16 cellular contexts compared by ENCODE assay signal in the genomic region with DNA sequence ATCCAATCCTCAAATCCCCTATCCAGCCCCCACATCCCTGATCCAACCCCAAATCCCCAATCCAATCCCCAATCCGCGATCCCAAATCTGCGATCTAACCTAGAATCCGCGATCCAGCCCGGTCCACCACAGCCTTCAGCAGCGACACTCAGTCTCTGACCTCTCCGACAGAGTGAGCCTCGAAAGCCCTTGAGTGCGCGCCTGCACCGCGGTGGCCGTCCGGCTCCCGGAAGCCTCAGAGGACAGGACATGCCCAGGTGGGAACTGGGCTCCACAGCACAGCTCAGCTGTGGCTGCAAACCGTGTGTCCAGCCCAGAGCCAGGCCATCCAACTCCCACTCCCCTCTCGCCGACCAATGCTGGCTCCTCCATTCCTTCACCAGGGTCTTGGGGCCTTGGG. TPM values are rescaled to one million over a fixed set of nuclear protein-coding genes. Genes with fewer than 3 reads are reported as not detected.
DNase-seq lines count a peak whose midpoint lies in the region; ATAC-seq and TF ChIP-seq lines count a peak whose summit lies in the region.
"Had no signal": no experiment of that assay in that cellular context is flagged by ENCODE, and none has a peak within 500 bp of the region (broad histone marks: within the 10 kb centered on the region; RNA-seq: fewer than 3 reads in every experiment).

No MANE protein-coding gene starts in this region.

- no peak overlapping the region for H3K9ac ChIP-seq in H9 (ENCODE audit: extremely low read depth, insufficient read length, low read length)

- no peak overlapping the region for H3K4me2 ChIP-seq in H9 (ENCODE audit: insufficient read depth, insufficient read length, low read length)
- H3K4me2 ChIP-seq: A549 had no signal

- intact Hi-C loops in Panc1 (cut with micrococcal nuclease; ENCODE audit: unreplicated experiment) (no loop called here), lower lobe of right lung (cut with DNase I) (no loop called here), thyroid gland (cut with DNase I) (no loop called here)
- intact Hi-C loops in activated CD8-positive, alpha-beta T cell treated with anti-CD3 and anti-CD28 coated beads for 36 hours (cut with micrococcal nuclease) = no loop called here

- H3K14ac ChIP-seq in H9 (ENCODE audit: insufficient read depth, low read length) = no peak overlapping the region

- H4K20me1 ChIP-seq in H9 (ENCODE audit: control insufficient read depth, insufficient read depth, insufficient read length) = no peaks in the 10 kb centered on the region

- H3K4me3 Mint-ChIP-seq in H9 = no peak overlapping the region
- H3K4me3 Mint-ChIP-seq in activated CD8-positive, alpha-beta T cell treated with anti-CD3 and anti-CD28 coated beads for 36 hours = no peak overlapping the region
- H3K4me3 Mint-ChIP-seq: CD4-positive, alpha-beta memory T cell; IgD-negative memory B cell had no signal

- TF ChIP-seq CTCF in Panc1 (IDR thresholded peaks at IDR 0.05) (no peak), lower lobe of right lung (IDR thresholded peaks at IDR 0.05) (no peak), thyroid gland (IDR thresholded peaks at IDR 0.05) (no peak), H9 (conservative IDR thresholded peaks at IDR 0.05) (no peak)
- TF ChIP-seq CTCF in activated CD8-positive, alpha-beta T cell treated with anti-CD3 and anti-CD28 coated beads for 36 hours (IDR thresholded peaks at IDR 0.05) = no peak

- no peak overlapping the region for H2BK15ac ChIP-seq in H9 (ENCODE audit: low read depth, low read length)

- no peak overlapping the region for H3T11ph ChIP-seq in H9 (ENCODE audit: low read length)

- H3K4me3 ChIP-seq in H7 (ENCODE audit: insufficient read depth, low read depth, low read length) (no peak overlapping the region), Panc1 (ENCODE audit: low read depth in 2 of 2, low read length in 2 of 2) (no peak overlapping the region), lower lobe of right lung (peak overlapping the region; percentile 6), thyroid gland (replicated peaks in 1 of 3) (no peak overlapping the region)
- H3K4me3 ChIP-seq: A549 had no signal

- H2AK5ac ChIP-seq in H9 (ENCODE audit: insufficient read length, low read length) = no peak overlapping the region

- H2AFZ ChIP-seq in H9 (ENCODE audit: low read length) = no peak overlapping the region

- no peaks in the 10 kb centered on the region for H3K9me3 Mint-ChIP-seq in H9
- no peaks in the 10 kb centered on the region for H3K9me3 Mint-ChIP-seq in activated CD8-positive, alpha-beta T cell treated with anti-CD3 and anti-CD28 coated beads for 36 hours
- H3K9me3 Mint-ChIP-seq: CD4-positive, alpha-beta memory T cell; IgD-negative memory B cell had no signal

- H3K18ac ChIP-seq in H9 (ENCODE audit: insufficient read length, low read depth, low read length) = no peak overlapping the region

- H3K36me3 Mint-ChIP-seq in H9 (ENCODE audit: insufficient read depth in 1 of 3, low read depth in 3 of 3) = no peaks in the 10 kb centered on the region
- H3K36me3 Mint-ChIP-seq in activated CD8-positive, alpha-beta T cell treated with anti-CD3 and anti-CD28 coated beads for 36 hours (ENCODE audit: low read depth) = no peaks in the 10 kb centered on the region
- H3K36me3 Mint-ChIP-seq: CD4-positive, alpha-beta memory T cell; IgD-negative memory B cell had no signal

- H4K91ac ChIP-seq in H9 (ENCODE audit: insufficient read length, low read depth, low read length) = no peak overlapping the region

- 64 to 65% methylated on average over 19 of the region's 19 CpGs for WGBS in thyroid gland, 2 donors
- no CpG with 5 or more reads among the region's 19 CpGs for WGBS in H9 (ENCODE audit: extremely low coverage, insufficient read length, low lambda C conversion rate)

- H3K4me1 ChIP-seq in Panc1 (ENCODE audit: control insufficient read depth, insufficient read depth, low read length) (no peaks in the 10 kb centered on the region), lower lobe of right lung (no peaks in the 10 kb centered on the region), thyroid gland (peaks cover 8 to 10% of the 10 kb centered on the region in 2 donors), H9 (ENCODE audit: insufficient read depth, low read length) (no peaks in the 10 kb centered on the region)
- H3K4me1 ChIP-seq: A549, BE2C had no signal

- BruUV-seq in Panc1 (replicated peaks; lab: Mats Ljungman, UMichigan) = no TSS peak

- peaks cover 0 to under 1% of the 10 kb centered on the region in 2 experiments; a peak in 1 of 4 replicates for H3K4me1 Mint-ChIP-seq in H9
- H3K4me1 Mint-ChIP-seq in activated CD8-positive, alpha-beta T cell treated with anti-CD3 and anti-CD28 coated beads for 36 hours (ENCODE audit: low read depth) = no peaks in the 10 kb centered on the region
- H3K4me1 Mint-ChIP-seq: CD4-positive, alpha-beta memory T cell; IgD-negative memory B cell had no signal

- no peaks in the 10 kb centered on the region for H3K79me1 ChIP-seq in H9 (ENCODE audit: insufficient read depth, low read depth, low read length, poor library complexity, severe bottlenecking)

- no peak overlapping the region for H2BK20ac ChIP-seq in H9 (ENCODE audit: low read depth, low read length, poor library complexity, severe bottlenecking)

- no peak overlapping the region for H4K8ac ChIP-seq in H9 (replicated peaks; ENCODE audit: insufficient read length, low read depth, low read length)

- no peaks in the 10 kb centered on the region for H3K23me2 ChIP-seq in H9 (ENCODE audit: insufficient read length, low read depth, low read length, poor library complexity, severe bottlenecking)

- H3K27me3 Mint-ChIP-seq in H9 (ENCODE audit: low read depth) = no peaks in the 10 kb centered on the region
- no peaks in the 10 kb centered on the region for H3K27me3 Mint-ChIP-seq in activated CD8-positive, alpha-beta T cell treated with anti-CD3 and anti-CD28 coated beads for 36 hours

- in situ Hi-C loops in Panc1 (cut with HindIII; ENCODE audit: low pct_unique_long_range_greater_than_20kb, low sequenced_read_pairs) = no loop called here

- POLR2A ChIA-PET in Panc1 (lab: Charles Lee) = no interaction called here
- POLR2A ChIA-PET in activated CD8-positive, alpha-beta T cell treated with anti-CD3 and anti-CD28 coated beads for 36 hours (lab: Charles Lee) = no interaction called here

- H3K56ac ChIP-seq in H9 (ENCODE audit: insufficient read length, low read depth, low read length) = no peak overlapping the region

- H2BK120ac ChIP-seq in H9 (ENCODE audit: low read depth, low read length, poor library complexity, severe bottlenecking) = no peak overlapping the region

- no peak overlapping the region for H3K4ac ChIP-seq in H9 (ENCODE audit: low read depth, low read length)

- DNase-seq in H7 (peak; percentile 19), Panc1 (ENCODE audit: low read depth, low spot score) (no peak), lower lobe of right lung (no peak), thyroid gland (peak; percentile 49 to 56), H9 (no peak)
- no peak for DNase-seq in activated CD8-positive, alpha-beta T cell treated with anti-CD3 and anti-CD28 coated beads for 36 hours
- DNase-seq: BE2C; CD4-positive, alpha-beta memory T cell; DMS79 treated with DMSO at 0.1 percent for 48 hours; EL had no signal

- H3K36me3 ChIP-seq in H7 (replicated peaks; ENCODE audit: control insufficient read depth, insufficient read depth, low read length) = no peaks in the 10 kb centered on the region
- H3K36me3 ChIP-seq in Panc1 (ENCODE audit: control insufficient read depth, insufficient read depth, low read length) = no peaks in the 10 kb centered on the region
- no peaks in the 10 kb centered on the region for H3K36me3 ChIP-seq in lower lobe of right lung
- H3K36me3 ChIP-seq in thyroid gland = no peaks in the 10 kb centered on the region
- H3K36me3 ChIP-seq: BE2C had no signal

- H3K23ac ChIP-seq in H9 (ENCODE audit: insufficient read length, low read depth, low read length) = no peak overlapping the region

- no peak for TF ChIP-seq POLR2A in thyroid gland (IDR thresholded peaks at IDR 0.05)

- H3K27ac ChIP-seq in Panc1 (ENCODE audit: low read length) = no peak overlapping the region
- no peak overlapping the region for H3K27ac ChIP-seq in lower lobe of right lung
- no peak overlapping the region for H3K27ac ChIP-seq in thyroid gland
- no peak overlapping the region for H3K27ac ChIP-seq in H9 (ENCODE audit: insufficient read length, low read depth, low read length)
- H3K27ac ChIP-seq: A549, C4-2B had no signal

- ATAC-seq in Panc1 (peak; percentile 64), lower lobe of right lung (peak; percentile 35 to 37), GM18519 (IDR thresholded peaks at IDR 0.05; ENCODE audit: low FRiP score, unreplicated experiment) (no peak)
- no peak for ATAC-seq in activated CD8-positive, alpha-beta T cell treated with anti-CD3 and anti-CD28 coated beads for 36 hours
- ATAC-seq: A549 had no signal

- no peak overlapping the region for H4K5ac ChIP-seq in H9 (ENCODE audit: insufficient read length, low read depth, low read length)

- H3K27me3 ChIP-seq in H7 (ENCODE audit: control insufficient read depth, insufficient read depth, low read length) (no peaks in the 10 kb centered on the region), Panc1 (ENCODE audit: control insufficient read depth, insufficient read depth, low read length) (peaks cover 6% of the 10 kb centered on the region), lower lobe of right lung (ENCODE audit: low read depth) (peaks cover 5% of the 10 kb centered on the region), thyroid gland (no peaks in the 10 kb centered on the region), H9 (ENCODE audit: insufficient read depth, low read length) (no peaks in the 10 kb centered on the region)
- H3K27me3 ChIP-seq: BE2C had no signal

- no peaks in the 10 kb centered on the region for H3K9me3 ChIP-seq in Panc1 (ENCODE audit: control insufficient read depth, insufficient read depth, low read depth, low read length)
- H3K9me3 ChIP-seq in lower lobe of right lung = no peaks in the 10 kb centered on the region
- no peaks in the 10 kb centered on the region for H3K9me3 ChIP-seq in thyroid gland
- H3K9me3 ChIP-seq in H9 (ENCODE audit: control insufficient read depth, low read depth, low read length) = no peaks in the 10 kb centered on the region
- H3K9me3 ChIP-seq: A549, BE2C had no signal

- H3K27ac Mint-ChIP-seq in H9 = no peak overlapping the region
- no peak overlapping the region for H3K27ac Mint-ChIP-seq in activated CD8-positive, alpha-beta T cell treated with anti-CD3 and anti-CD28 coated beads for 36 hours
- H3K27ac Mint-ChIP-seq: IgD-negative memory B cell had no signal

- no peaks in the 10 kb centered on the region for H3K79me2 ChIP-seq in H9 (ENCODE audit: insufficient read depth, low read length)

- no peak overlapping the region for H2BK5ac ChIP-seq in H9 (ENCODE audit: insufficient read length, low read length)

- CTCF ChIA-PET in Panc1 (lab: Charles Lee) = no interaction called here
- CTCF ChIA-PET in activated CD8-positive, alpha-beta T cell treated with anti-CD3 and anti-CD28 coated beads for 36 hours (lab: Charles Lee) = no interaction called here

- H2BK12ac ChIP-seq in H9 (ENCODE audit: insufficient read length, low read depth, low read length) = no peak overlapping the region

RNA-seq across cellular contexts. Expression of a gene that starts 48.8 kb away (rescaled TPM):
- total RNA-seq in H7 (2014; rRNA removed; shearing (Covaris generic)) = not detected in 2 replicates
- total RNA-seq in Panc1 (2021; ENCODE audit: unreplicated experiment) = not detected
- not detected for polyA plus RNA-seq in Panc1 (2012; ENCODE audit: insufficient read length)
- not detected for total RNA-seq in lower lobe of right lung
- total RNA-seq in thyroid gland = not detected
- not detected in 2 replicates for total RNA-seq in H9 (2021)
- total RNA-seq in activated CD8-positive, alpha-beta T cell treated with anti-CD3 and anti-CD28 coated beads for 36 hours = not detected
- total RNA-seq: CD4-positive, alpha-beta memory T cell; H4; HT-29 had no signal
- polyA plus RNA-seq: A549, IgD-negative memory B cell had no signal

RNA-seq across cellular contexts. Expression of a gene that starts 56.9 kb away (rescaled TPM):
- 22.5 and 25.3 TPM in 2 replicates for total RNA-seq in H7 (2014; rRNA removed; shearing (Covaris generic))
- 13.8 TPM for total RNA-seq in Panc1 (2021; ENCODE audit: unreplicated experiment)
- polyA plus RNA-seq in Panc1 (2012; ENCODE audit: insufficient read length) = 9.0 TPM
- 18.4 TPM for total RNA-seq in lower lobe of right lung
- total RNA-seq in thyroid gland = 10 to 100 TPM; 17.1 to 27.9 (median 24.1) TPM
- total RNA-seq in H9 (2021) = 18.5 and 19.5 TPM in 2 replicates
- total RNA-seq in activated CD8-positive, alpha-beta T cell treated with anti-CD3 and anti-CD28 coated beads for 36 hours = 10 to 100 TPM; 17.2 to 18.5 TPM

Comparison
In these comparisons a context has a peak if more than half of its experiments do, and no peak if none do; other contexts are left out.
1. DNase-seq: peak in H7 (single experiment) and thyroid gland (2 of 2); none in Panc1 (single experiment), lower lobe of right lung (single experiment), H9 (single experiment) and activated CD8-positive, alpha-beta T cell treated with anti-CD3 and anti-CD28 coated beads for 36 hours (single experiment).
2. ATAC-seq: peak in Panc1 (single experiment) and lower lobe of right lung (2 of 2); none in GM18519 (single experiment) and activated CD8-positive, alpha-beta T cell treated with anti-CD3 and anti-CD28 coated beads for 36 hours (single experiment).